9 cellular contexts compared by ENCODE assay signal in the genomic region with DNA sequence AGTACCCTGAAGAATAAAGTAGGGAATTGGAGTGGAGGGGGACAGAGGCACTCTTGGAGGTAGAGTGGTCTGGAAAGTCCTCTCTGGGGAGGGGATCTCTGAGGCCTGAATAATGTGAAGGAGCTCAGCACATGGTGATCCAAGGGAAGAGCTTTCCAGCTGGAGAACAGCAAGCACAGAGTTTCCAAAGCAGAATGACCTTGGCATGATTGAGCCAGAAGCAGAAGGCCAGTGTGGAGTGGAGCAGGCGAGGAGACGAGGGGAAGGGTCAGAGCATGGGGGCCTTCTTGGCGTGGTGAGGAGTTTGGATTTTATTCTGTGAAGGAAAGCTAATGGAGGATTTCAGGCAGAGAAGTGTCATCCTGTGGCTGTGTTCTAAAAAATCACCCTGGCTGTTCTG. TPM values are rescaled to one million over a fixed set of nuclear protein-coding genes. Genes with fewer than 3 reads are reported as not detected.
"Had no signal": no experiment of that assay in that cellular context is flagged by ENCODE, and none has a peak within 500 bp of the region (broad histone marks: within the 10 kb centered on the region; RNA-seq: fewer than 3 reads in every experiment).

No MANE protein-coding gene starts in this region.

- FAIRE-seq: HTR-8/SVneo had no signal

- H3K4me1 ChIP-seq: HAP-1 had no signal

- H3K9ac ChIP-seq: GM23248 had no signal

- H3K4me3 ChIP-seq: GM23248, HAP-1 had no signal

- DNase-seq: GM23248, GOT3, H7, IMR-90 had no signal

- ATAC-seq: HCT116 had no signal

- H2AFZ ChIP-seq: GM23248 had no signal

- H3K27ac ChIP-seq: GM23248 had no signal

- H3K9me3 ChIP-seq: HAP-1 had no signal

RNA-seq across cellular contexts. Expression of gene CATSPER3, which starts 54.5 kb away (rescaled TPM):
- total RNA-seq: H4, HT-29 had no signal
